In genomic region chr2:231666171-231667095, GRCh38 we compare ENCODE assay signal across 1 cellular context.
TF ChIP-seq lines count a peak whose summit lies in the region.

No MANE protein-coding gene starts in this region.

TF ChIP-seq in HepG2, 621 proteins besides CTCF, POLR2A, EP300 and RAD21 (continued from another document and continues in another):
- TF ChIP-seq ZHX1 (CRISPR knock-in tag; IDR thresholded peaks at IDR 0.05; ENCODE audit: low read depth) (no peak), ZMYM2 (CRISPR knock-in tag; IDR thresholded peaks at IDR 0.05) (0 out of 2 replicates have a peak, but pooled peaks have one; percentile 12), ZNF121 (CRISPR knock-in tag; IDR thresholded peaks at IDR 0.05) (peak; percentile 38), ZNF501 (CRISPR knock-in tag; IDR thresholded peaks at IDR 0.05) (no peak), ZBTB40 (IDR thresholded peaks at IDR 0.05) (no peak), ZBTB40 (CRISPR knock-in tag; IDR thresholded peaks at IDR 0.05) (no peak; the same call in 1 of the 2 replicates), TCF12 (IDR thresholded peaks at IDR 0.05) (no peak), TCF12 (CRISPR knock-in tag; IDR thresholded peaks at IDR 0.05) (no peak), ZFP82 (CRISPR knock-in tag; IDR thresholded peaks at IDR 0.05; ENCODE audit: borderline replicate concordance) (no peak), NKX3-1 (CRISPR knock-in tag; IDR thresholded peaks at IDR 0.05) (no peak), ZNF33A (CRISPR knock-in tag; IDR thresholded peaks at IDR 0.05; ENCODE audit: borderline replicate concordance) (no peak), ZNF879 (CRISPR knock-in tag; IDR thresholded peaks at IDR 0.05) (no peak), DNMT3B (CRISPR knock-in tag; conservative IDR thresholded peaks at IDR 0.05) (no peak), EED (CRISPR knock-in tag; IDR thresholded peaks at IDR 0.05) (no peak), MIXL1 (CRISPR knock-in tag; IDR thresholded peaks at IDR 0.05) (no peak), KDM5A (IDR thresholded peaks at IDR 0.05; ENCODE audit: borderline replicate concordance, low read length) (no peak), SOX13 (IDR thresholded peaks at IDR 0.05) (no peak), SOX13 (CRISPR knock-in tag; conservative IDR thresholded peaks at IDR 0.05 in 1 of 2, IDR thresholded peaks at IDR 0.05 in 1 of 2) (peak in 1 of 2 experiments; percentile 65; a peak in 2 of 4 replicates), ZSCAN31 (CRISPR knock-in tag; IDR thresholded peaks at IDR 0.05; ENCODE audit: low read depth) (no peak), ZNF564 (CRISPR knock-in tag; IDR thresholded peaks at IDR 0.05) (no peak), RORA (CRISPR knock-in tag; IDR thresholded peaks at IDR 0.05) (no peak), SYNCRIP (IDR thresholded peaks at IDR 0.05; ENCODE audit: insufficient read depth, low read depth, low read length) (no peak), WIZ (CRISPR knock-in tag; IDR thresholded peaks at IDR 0.05) (no peak), ZNF605 (CRISPR knock-in tag; IDR thresholded peaks at IDR 0.05) (0 out of 2 replicates have a peak, but pooled peaks have one; percentile 36), KMT2A (CRISPR knock-in tag; IDR thresholded peaks at IDR 0.05) (no peak), IRF1 (CRISPR knock-in tag; IDR thresholded peaks at IDR 0.05; ENCODE audit: low read depth) (no peak), ZNF142 (CRISPR knock-in tag; IDR thresholded peaks at IDR 0.05) (no peak), AKNA (CRISPR knock-in tag; IDR thresholded peaks at IDR 0.05; ENCODE audit: borderline replicate concordance) (no peak), ZNF784 (CRISPR knock-in tag; IDR thresholded peaks at IDR 0.05; ENCODE audit: borderline replicate concordance) (0 out of 2 replicates have a peak, but pooled peaks have one; percentile 14), ZNF878 (CRISPR knock-in tag; IDR thresholded peaks at IDR 0.05) (no peak; the same call in 1 of the 2 replicates), TBL1XR1 (IDR thresholded peaks at IDR 0.05; ENCODE audit: borderline replicate concordance, low read length, partially characterized antibody) (no peak), MYC (CRISPR knock-in tag; IDR thresholded peaks at IDR 0.05; ENCODE audit: borderline replicate concordance) (peak; percentile 40; the same call in 1 of the 2 replicates), ZNF333 (CRISPR knock-in tag; IDR thresholded peaks at IDR 0.05; ENCODE audit: borderline replicate concordance) (peak; percentile 65; the same call in 1 of the 2 replicates), ZNF558 (CRISPR knock-in tag; IDR thresholded peaks at IDR 0.05; ENCODE audit: borderline replicate concordance) (no peak)
